In the genomic region with DNA sequence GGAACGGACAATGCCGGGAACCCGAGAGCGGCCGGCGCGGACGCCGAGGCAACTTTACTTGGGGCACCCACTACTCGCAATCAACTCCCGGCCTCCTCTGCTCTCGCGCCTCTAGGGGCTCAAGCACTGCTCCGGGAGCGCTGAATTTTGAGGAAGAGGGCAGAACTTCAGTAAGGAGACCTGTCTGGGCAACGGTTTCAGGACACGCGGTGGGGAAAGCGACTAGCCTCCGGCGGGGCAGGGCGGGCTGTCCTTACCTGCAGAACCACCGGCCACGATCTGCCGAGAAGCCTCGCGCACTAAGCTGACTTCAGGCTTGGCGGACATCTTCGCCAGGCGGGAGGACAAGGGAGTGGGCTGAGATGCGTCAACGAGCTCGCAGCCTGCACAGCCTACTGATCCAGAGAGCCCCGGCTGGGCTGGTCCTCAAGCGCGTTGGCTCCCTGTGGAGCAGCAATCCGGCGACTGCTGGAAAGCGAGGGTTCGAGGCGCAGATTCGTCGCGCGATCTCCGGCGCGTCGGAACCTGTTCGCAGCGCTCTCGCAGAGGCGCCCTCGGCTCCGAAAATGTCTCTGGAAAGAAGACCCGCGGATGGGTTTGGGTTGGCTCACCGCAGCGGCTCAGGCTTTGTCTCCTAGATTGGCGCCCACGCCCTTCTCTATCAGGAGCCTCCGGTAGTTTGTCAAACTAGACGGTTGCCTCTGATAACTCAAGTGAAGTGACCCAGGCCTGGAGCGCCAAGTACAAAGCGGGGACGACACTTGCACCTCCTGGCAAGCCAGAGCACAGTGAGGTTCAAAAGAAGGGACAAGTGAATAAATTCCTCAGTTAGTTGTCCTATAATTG, we compare ENCODE assay signal across 1 cellular context.
TF ChIP-seq lines count a peak whose summit lies in the region.

A gene (minus strand): TSS at position 583 of the 846 bp plus-strand sequence.

TF ChIP-seq in K562, 482 proteins besides CTCF, POLR2A, EP300 and RAD21 (continued from another document and continues in another):
- TF ChIP-seq, protein P1, sequence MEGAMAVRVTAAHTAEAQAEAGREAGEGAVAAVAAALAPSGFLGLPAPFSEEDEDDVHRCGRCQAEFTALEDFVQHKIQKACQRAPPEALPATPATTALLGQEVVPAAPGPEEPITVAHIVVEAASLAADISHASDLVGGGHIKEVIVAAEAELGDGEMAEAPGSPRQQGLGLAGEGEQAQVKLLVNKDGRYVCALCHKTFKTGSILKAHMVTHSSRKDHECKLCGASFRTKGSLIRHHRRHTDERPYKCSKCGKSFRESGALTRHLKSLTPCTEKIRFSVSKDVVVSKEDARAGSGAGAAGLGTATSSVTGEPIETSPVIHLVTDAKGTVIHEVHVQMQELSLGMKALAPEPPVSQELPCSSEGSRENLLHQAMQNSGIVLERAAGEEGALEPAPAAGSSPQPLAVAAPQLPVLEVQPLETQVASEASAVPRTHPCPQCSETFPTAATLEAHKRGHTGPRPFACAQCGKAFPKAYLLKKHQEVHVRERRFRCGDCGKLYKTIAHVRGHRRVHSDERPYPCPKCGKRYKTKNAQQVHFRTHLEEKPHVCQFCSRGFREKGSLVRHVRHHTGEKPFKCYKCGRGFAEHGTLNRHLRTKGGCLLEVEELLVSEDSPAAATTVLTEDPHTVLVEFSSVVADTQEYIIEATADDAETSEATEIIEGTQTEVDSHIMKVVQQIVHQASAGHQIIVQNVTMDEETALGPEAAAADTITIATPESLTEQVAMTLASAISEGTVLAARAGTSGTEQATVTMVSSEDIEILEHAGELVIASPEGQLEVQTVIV (CRISPR knock-in tag; IDR thresholded peaks at IDR 0.05; ENCODE audit: borderline replicate concordance), result no peak
- TF ChIP-seq RB1 (IDR thresholded peaks at IDR 0.05; ENCODE audit: low read depth), result peak; percentile 56; the same call in 1 of the 2 replicates
- peak; percentile 48; the same call in 1 of the 2 replicates for TF ChIP-seq NCOR1 (IDR thresholded peaks at IDR 0.05)
- TF ChIP-seq, protein P2, sequence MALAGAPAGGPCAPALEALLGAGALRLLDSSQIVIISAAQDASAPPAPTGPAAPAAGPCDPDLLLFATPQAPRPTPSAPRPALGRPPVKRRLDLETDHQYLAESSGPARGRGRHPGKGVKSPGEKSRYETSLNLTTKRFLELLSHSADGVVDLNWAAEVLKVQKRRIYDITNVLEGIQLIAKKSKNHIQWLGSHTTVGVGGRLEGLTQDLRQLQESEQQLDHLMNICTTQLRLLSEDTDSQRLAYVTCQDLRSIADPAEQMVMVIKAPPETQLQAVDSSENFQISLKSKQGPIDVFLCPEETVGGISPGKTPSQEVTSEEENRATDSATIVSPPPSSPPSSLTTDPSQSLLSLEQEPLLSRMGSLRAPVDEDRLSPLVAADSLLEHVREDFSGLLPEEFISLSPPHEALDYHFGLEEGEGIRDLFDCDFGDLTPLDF (CRISPR knock-in tag; IDR thresholded peaks at IDR 0.05), result no peak
- TF ChIP-seq NCOA1 (IDR thresholded peaks at IDR 0.05; ENCODE audit: low read depth), result peak; percentile 67; the same call in 1 of the 2 replicates
- TF ChIP-seq, protein P3, sequence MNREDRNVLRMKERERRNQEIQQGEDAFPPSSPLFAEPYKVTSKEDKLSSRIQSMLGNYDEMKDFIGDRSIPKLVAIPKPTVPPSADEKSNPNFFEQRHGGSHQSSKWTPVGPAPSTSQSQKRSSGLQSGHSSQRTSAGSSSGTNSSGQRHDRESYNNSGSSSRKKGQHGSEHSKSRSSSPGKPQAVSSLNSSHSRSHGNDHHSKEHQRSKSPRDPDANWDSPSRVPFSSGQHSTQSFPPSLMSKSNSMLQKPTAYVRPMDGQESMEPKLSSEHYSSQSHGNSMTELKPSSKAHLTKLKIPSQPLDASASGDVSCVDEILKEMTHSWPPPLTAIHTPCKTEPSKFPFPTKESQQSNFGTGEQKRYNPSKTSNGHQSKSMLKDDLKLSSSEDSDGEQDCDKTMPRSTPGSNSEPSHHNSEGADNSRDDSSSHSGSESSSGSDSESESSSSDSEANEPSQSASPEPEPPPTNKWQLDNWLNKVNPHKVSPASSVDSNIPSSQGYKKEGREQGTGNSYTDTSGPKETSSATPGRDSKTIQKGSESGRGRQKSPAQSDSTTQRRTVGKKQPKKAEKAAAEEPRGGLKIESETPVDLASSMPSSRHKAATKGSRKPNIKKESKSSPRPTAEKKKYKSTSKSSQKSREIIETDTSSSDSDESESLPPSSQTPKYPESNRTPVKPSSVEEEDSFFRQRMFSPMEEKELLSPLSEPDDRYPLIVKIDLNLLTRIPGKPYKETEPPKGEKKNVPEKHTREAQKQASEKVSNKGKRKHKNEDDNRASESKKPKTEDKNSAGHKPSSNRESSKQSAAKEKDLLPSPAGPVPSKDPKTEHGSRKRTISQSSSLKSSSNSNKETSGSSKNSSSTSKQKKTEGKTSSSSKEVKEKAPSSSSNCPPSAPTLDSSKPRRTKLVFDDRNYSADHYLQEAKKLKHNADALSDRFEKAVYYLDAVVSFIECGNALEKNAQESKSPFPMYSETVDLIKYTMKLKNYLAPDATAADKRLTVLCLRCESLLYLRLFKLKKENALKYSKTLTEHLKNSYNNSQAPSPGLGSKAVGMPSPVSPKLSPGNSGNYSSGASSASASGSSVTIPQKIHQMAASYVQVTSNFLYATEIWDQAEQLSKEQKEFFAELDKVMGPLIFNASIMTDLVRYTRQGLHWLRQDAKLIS (CRISPR knock-in tag; IDR thresholded peaks at IDR 0.05), result 0 out of 2 replicates have a peak, but pooled peaks have one; percentile 65
- no peak for TF ChIP-seq TARDBP (IDR thresholded peaks at IDR 0.05)
- TF ChIP-seq TAL1 (IDR thresholded peaks at IDR 0.05), result peak; percentile 35; the same call in 1 of the 2 replicates
- TF ChIP-seq ZNF77 (CRISPR knock-in tag; IDR thresholded peaks at IDR 0.05), result no peak
- 0 out of 4 replicates have a peak, but pooled peaks of 1 of the 2 experiments have one; percentile 30 for TF ChIP-seq SIN3A (IDR thresholded peaks at IDR 0.05; ENCODE audit: borderline replicate concordance in 2 of 2, control insufficient read depth in 1 of 2, low read depth in 2 of 2, low read length in 2 of 2)
- TF ChIP-seq RBBP5 (IDR thresholded peaks at IDR 0.05; ENCODE audit: borderline replicate concordance, insufficient read depth, low read length, poor library complexity, severe bottlenecking), result peak; percentile 77
- TF ChIP-seq JUND (IDR thresholded peaks at IDR 0.05; ENCODE audit: borderline replicate concordance, low read depth, low read length), result peak; percentile 15
- no peak; the same call in 2 of the 3 replicates for TF ChIP-seq JUND (tag; IDR thresholded peaks at IDR 0.05; ENCODE audit: borderline replicate concordance, low read depth, low read length)
- TF ChIP-seq TAF15 (IDR thresholded peaks at IDR 0.05; ENCODE audit: low read depth, low read length), result no peak
- TF ChIP-seq POLR2B (IDR thresholded peaks at IDR 0.05; ENCODE audit: low read depth, partially characterized antibody), result peak; percentile 71
- no peak for TF ChIP-seq BRF1 (IDR thresholded peaks at IDR 0.05; ENCODE audit: borderline replicate concordance, extremely low read depth, insufficient read length)
- peak; percentile 77 for TF ChIP-seq TAF7 (tag; IDR thresholded peaks at IDR 0.05)
- TF ChIP-seq TAF9B (IDR thresholded peaks at IDR 0.05; ENCODE audit: partially characterized antibody), result peak; percentile 88
- TF ChIP-seq, protein P4, sequence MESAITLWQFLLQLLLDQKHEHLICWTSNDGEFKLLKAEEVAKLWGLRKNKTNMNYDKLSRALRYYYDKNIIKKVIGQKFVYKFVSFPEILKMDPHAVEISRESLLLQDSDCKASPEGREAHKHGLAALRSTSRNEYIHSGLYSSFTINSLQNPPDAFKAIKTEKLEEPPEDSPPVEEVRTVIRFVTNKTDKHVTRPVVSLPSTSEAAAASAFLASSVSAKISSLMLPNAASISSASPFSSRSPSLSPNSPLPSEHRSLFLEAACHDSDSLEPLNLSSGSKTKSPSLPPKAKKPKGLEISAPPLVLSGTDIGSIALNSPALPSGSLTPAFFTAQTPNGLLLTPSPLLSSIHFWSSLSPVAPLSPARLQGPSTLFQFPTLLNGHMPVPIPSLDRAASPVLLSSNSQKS (CRISPR knock-in tag; IDR thresholded peaks at IDR 0.05), result no peak
- TF ChIP-seq GABPB1 (CRISPR knock-in tag; IDR thresholded peaks at IDR 0.05), result peak; percentile 77; the same call in 1 of the 2 replicates
- TF ChIP-seq, protein P5, sequence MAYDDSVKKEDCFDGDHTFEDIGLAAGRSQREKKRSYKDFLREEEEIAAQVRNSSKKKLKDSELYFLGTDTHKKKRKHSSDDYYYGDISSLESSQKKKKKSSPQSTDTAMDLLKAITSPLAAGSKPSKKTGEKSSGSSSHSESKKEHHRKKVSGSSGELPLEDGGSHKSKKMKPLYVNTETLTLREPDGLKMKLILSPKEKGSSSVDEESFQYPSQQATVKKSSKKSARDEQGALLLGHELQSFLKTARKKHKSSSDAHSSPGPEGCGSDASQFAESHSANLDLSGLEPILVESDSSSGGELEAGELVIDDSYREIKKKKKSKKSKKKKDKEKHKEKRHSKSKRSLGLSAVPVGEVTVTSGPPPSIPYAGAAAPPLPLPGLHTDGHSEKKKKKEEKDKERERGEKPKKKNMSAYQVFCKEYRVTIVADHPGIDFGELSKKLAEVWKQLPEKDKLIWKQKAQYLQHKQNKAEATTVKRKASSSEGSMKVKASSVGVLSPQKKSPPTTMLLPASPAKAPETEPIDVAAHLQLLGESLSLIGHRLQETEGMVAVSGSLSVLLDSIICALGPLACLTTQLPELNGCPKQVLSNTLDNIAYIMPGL (CRISPR knock-in tag; IDR thresholded peaks at IDR 0.05), result 0 out of 2 replicates have a peak, but pooled peaks have one; percentile 38
- TF ChIP-seq, protein P6, sequence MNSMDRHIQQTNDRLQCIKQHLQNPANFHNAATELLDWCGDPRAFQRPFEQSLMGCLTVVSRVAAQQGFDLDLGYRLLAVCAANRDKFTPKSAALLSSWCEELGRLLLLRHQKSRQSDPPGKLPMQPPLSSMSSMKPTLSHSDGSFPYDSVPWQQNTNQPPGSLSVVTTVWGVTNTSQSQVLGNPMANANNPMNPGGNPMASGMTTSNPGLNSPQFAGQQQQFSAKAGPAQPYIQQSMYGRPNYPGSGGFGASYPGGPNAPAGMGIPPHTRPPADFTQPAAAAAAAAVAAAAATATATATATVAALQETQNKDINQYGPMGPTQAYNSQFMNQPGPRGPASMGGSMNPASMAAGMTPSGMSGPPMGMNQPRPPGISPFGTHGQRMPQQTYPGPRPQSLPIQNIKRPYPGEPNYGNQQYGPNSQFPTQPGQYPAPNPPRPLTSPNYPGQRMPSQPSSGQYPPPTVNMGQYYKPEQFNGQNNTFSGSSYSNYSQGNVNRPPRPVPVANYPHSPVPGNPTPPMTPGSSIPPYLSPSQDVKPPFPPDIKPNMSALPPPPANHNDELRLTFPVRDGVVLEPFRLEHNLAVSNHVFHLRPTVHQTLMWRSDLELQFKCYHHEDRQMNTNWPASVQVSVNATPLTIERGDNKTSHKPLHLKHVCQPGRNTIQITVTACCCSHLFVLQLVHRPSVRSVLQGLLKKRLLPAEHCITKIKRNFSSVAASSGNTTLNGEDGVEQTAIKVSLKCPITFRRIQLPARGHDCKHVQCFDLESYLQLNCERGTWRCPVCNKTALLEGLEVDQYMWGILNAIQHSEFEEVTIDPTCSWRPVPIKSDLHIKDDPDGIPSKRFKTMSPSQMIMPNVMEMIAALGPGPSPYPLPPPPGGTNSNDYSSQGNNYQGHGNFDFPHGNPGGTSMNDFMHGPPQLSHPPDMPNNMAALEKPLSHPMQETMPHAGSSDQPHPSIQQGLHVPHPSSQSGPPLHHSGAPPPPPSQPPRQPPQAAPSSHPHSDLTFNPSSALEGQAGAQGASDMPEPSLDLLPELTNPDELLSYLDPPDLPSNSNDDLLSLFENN (IDR thresholded peaks at IDR 0.05; ENCODE audit: low read depth in 2 of 2, low read length in 2 of 2), result peak in 1 of 2 experiments; percentile 6; a peak in 1 of 4 replicates
- TF ChIP-seq, protein P7, sequence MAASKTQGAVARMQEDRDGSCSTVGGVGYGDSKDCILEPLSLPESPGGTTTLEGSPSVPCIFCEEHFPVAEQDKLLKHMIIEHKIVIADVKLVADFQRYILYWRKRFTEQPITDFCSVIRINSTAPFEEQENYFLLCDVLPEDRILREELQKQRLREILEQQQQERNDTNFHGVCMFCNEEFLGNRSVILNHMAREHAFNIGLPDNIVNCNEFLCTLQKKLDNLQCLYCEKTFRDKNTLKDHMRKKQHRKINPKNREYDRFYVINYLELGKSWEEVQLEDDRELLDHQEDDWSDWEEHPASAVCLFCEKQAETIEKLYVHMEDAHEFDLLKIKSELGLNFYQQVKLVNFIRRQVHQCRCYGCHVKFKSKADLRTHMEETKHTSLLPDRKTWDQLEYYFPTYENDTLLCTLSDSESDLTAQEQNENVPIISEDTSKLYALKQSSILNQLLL (CRISPR knock-in tag; IDR thresholded peaks at IDR 0.05; ENCODE audit: borderline replicate concordance), result no peak
- no peak for TF ChIP-seq ZKSCAN3 (CRISPR knock-in tag; IDR thresholded peaks at IDR 0.05)
- TF ChIP-seq NEUROD1 (IDR thresholded peaks at IDR 0.05; ENCODE audit: borderline replicate concordance, low read depth, low read length, partially characterized antibody), result peak; percentile 41
- peak; percentile 69 for TF ChIP-seq FIP1L1 (IDR thresholded peaks at IDR 0.05; ENCODE audit: low read depth, low read length, poor library complexity, severe bottlenecking)
- TF ChIP-seq, protein P8, sequence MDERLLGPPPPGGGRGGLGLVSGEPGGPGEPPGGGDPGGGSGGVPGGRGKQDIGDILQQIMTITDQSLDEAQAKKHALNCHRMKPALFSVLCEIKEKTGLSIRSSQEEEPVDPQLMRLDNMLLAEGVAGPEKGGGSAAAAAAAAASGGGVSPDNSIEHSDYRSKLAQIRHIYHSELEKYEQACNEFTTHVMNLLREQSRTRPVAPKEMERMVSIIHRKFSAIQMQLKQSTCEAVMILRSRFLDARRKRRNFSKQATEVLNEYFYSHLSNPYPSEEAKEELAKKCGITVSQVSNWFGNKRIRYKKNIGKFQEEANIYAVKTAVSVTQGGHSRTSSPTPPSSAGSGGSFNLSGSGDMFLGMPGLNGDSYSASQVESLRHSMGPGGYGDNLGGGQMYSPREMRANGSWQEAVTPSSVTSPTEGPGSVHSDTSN (CRISPR knock-in tag; IDR thresholded peaks at IDR 0.05; ENCODE audit: low read depth), result no peak
- TF ChIP-seq, protein P8 (tag; conservative IDR thresholded peaks at IDR 0.05; ENCODE audit: low read depth), result peak; percentile 38
- no peak for TF ChIP-seq KLF13 (tag; IDR thresholded peaks at IDR 0.05; ENCODE audit: borderline replicate concordance, low read depth)
- TF ChIP-seq SNRNP70 (optimal IDR thresholded peaks at IDR 0.05; ENCODE audit: low read depth, low read length), result no peak
- no peak for TF ChIP-seq KLF16 (IDR thresholded peaks at IDR 0.05)
- peak; percentile 37; the same call in 1 of the 2 replicates for TF ChIP-seq MYC (IDR thresholded peaks at IDR 0.05; ENCODE audit: low read depth, low read length)
- peak; percentile 76; the same call in 1 of the 2 replicates for TF ChIP-seq MYC (CRISPR knock-in tag; IDR thresholded peaks at IDR 0.05; ENCODE audit: borderline replicate concordance, low read depth)
- peak; percentile 30; the same call in 1 of the 2 replicates for TF ChIP-seq CREM (IDR thresholded peaks at IDR 0.05; ENCODE audit: low read depth)
- no peak for TF ChIP-seq RBM14 (IDR thresholded peaks at IDR 0.05; ENCODE audit: borderline replicate concordance, insufficient read depth, low read depth, low read length)
- TF ChIP-seq RBM25 (IDR thresholded peaks at IDR 0.05; ENCODE audit: low read depth, low read length, severe bottlenecking), result no peak
- TF ChIP-seq POLR2AphosphoS5 (IDR thresholded peaks at IDR 0.05; ENCODE audit: control insufficient read depth, insufficient read depth, low read depth, low read length), result peak; percentile 68
